ENCODE assay signal across 10 cellular contexts in genomic region chr2:72864500-72864899, GRCh38. TPM values are rescaled to one million over a fixed set of nuclear protein-coding genes. Genes with fewer than 3 reads are reported as not detected.
DNase-seq lines count a peak whose midpoint lies in the region; ATAC-seq, FAIRE-seq and TF ChIP-seq lines count a peak whose summit lies in the region.
"Had no signal": no experiment of that assay in that cellular context is flagged by ENCODE, and none has a peak within 500 bp of the region (broad histone marks: within the 10 kb centered on the region; RNA-seq: fewer than 3 reads in every experiment).

No MANE protein-coding gene starts in this region.

- peaks cover 3% of the 10 kb centered on the region for H3K36me3 Mint-ChIP-seq in T-helper 17 cell (ENCODE audit: low read depth)

- H3K4me1 Mint-ChIP-seq in T-helper 17 cell, result peaks cover 13% of the 10 kb centered on the region

- H3K4me3 Mint-ChIP-seq in T-helper 17 cell, result no peak overlapping the region

- ATAC-seq in GM18870 (IDR thresholded peaks at IDR 0.05; ENCODE audit: unreplicated experiment), result peak; percentile 74
- peak; percentile 58 for ATAC-seq in HG03342 (IDR thresholded peaks at IDR 0.05; ENCODE audit: unreplicated experiment)
- ATAC-seq in HG02642 (IDR thresholded peaks at IDR 0.05; ENCODE audit: poor library complexity, unreplicated experiment), result no peak
- no peak for ATAC-seq in HG02798 (IDR thresholded peaks at IDR 0.05; ENCODE audit: poor library complexity, unreplicated experiment)
- no peak for ATAC-seq in T-helper 17 cell
- ATAC-seq: psoas muscle had no signal

- peak; percentile 26 for DNase-seq in AG10803 (ENCODE audit: low read depth)
- peak; percentile 93 for DNase-seq in bronchial epithelial cell (ENCODE audit: low read depth)
- no peak for DNase-seq in activated CD4-positive, CD25-positive, alpha-beta regulatory T cell (lab: John Stamatoyannopoulos, UW)
- no peak for DNase-seq in T-helper 17 cell
- DNase-seq: OCI-M1, psoas muscle had no signal

- H3K27me3 Mint-ChIP-seq in T-helper 17 cell, result peaks cover 60% of the 10 kb centered on the region

- no peaks in the 10 kb centered on the region for H3K9me3 ChIP-seq in T-helper 17 cell (ENCODE audit: control insufficient read depth, low read length, poor library complexity, severe bottlenecking)
- H3K9me3 ChIP-seq: psoas muscle had no signal

- TF ChIP-seq CTCF in AG10803 (conservative IDR thresholded peaks at IDR 0.05; ENCODE audit: low read length), result no peak
- no peak for TF ChIP-seq CTCF in bronchial epithelial cell (IDR thresholded peaks at IDR 0.05; ENCODE audit: insufficient read depth, low read length, severe bottlenecking)

- no peaks in the 10 kb centered on the region for H3K27me3 ChIP-seq in bronchial epithelial cell (ENCODE audit: control insufficient read depth, insufficient read depth, low read length)

- no peaks in the 10 kb centered on the region for H3K36me3 ChIP-seq in bronchial epithelial cell (ENCODE audit: control insufficient read depth, insufficient read depth, low read length)

- H3K4me3 ChIP-seq in AG10803 (ENCODE audit: low read length), result no peak overlapping the region
- no peak overlapping the region for H3K4me3 ChIP-seq in bronchial epithelial cell (ENCODE audit: low read depth, low read length)
- H3K4me3 ChIP-seq: psoas muscle had no signal

- no peak for FAIRE-seq in bronchial epithelial cell (lab: Jason Lieb, UNC)

- H3K27ac Mint-ChIP-seq in T-helper 17 cell, result no peak overlapping the region

RNA-seq across cellular contexts. Expression of gene SPR, which starts 22.7 kb away (rescaled TPM):
- total RNA-seq in bronchial epithelial cell (12.2 and 14.0 TPM in 2 replicates), T-helper 17 cell (1 to 10 TPM in 1 of 2 donors, under 1 TPM in 1; 0.60 to 1.1 TPM)

RNA-seq across cellular contexts. Expression of gene EXOC6B, which starts 38.7 kb away (rescaled TPM):
- total RNA-seq in bronchial epithelial cell (26.9 and 41.7 TPM in 2 replicates), T-helper 17 cell (10 to 100 TPM; 14.6 to 17.3 TPM)

RNA-seq across cellular contexts. Expression of gene EMX1, which starts 52.8 kb away (rescaled TPM):
- total RNA-seq in bronchial epithelial cell (0.26 TPM in 1 of 2 replicates, not detected in the other), T-helper 17 cell (not detected)
- total RNA-seq: psoas muscle had no signal

Comparison
In these comparisons a context has a peak if more than half of its experiments do, and no peak if none do; other contexts are left out.
1. DNase-seq: peak in AG10803 (single experiment) and bronchial epithelial cell (single experiment); none in activated CD4-positive, CD25-positive, alpha-beta regulatory T cell (0 of 4) and T-helper 17 cell (0 of 3).
2. ATAC-seq: peak in GM18870 (single experiment) and HG03342 (single experiment); none in HG02642 (single experiment), HG02798 (single experiment) and T-helper 17 cell (single experiment).